16 cellular contexts compared by ENCODE assay signal in genomic region chr2:189008555-189009312, GRCh38. TPM values are rescaled to one million over a fixed set of nuclear protein-coding genes. Genes with fewer than 3 reads are reported as not detected.
A peak's percentile ranks its signal among the peaks of the same experiment; 100 is the strongest.
DNase-seq lines count a peak whose midpoint lies in the region; ATAC-seq, FAIRE-seq and TF ChIP-seq lines count a peak whose summit lies in the region.
"Had no signal": no experiment of that assay in that cellular context is flagged by ENCODE, and none has a peak within 500 bp of the region (broad histone marks: within the 10 kb centered on the region; RNA-seq: fewer than 3 reads in every experiment).

No MANE protein-coding gene starts in this region.

- H3K4me1 Mint-ChIP-seq in activated CD4-positive, alpha-beta T cell treated with anti-CD3 and anti-CD28 coated beads for 36 hours: no peaks in the 10 kb centered on the region
- H3K4me1 Mint-ChIP-seq: CD4-positive, CD25-positive, alpha-beta regulatory T cell had no signal

- no peak overlapping the region for H3K27ac Mint-ChIP-seq in activated CD4-positive, alpha-beta T cell treated with anti-CD3 and anti-CD28 coated beads for 36 hours
- H3K27ac Mint-ChIP-seq: CD4-positive, CD25-positive, alpha-beta regulatory T cell had no signal

- H3K4me3 Mint-ChIP-seq in activated CD4-positive, alpha-beta T cell treated with anti-CD3 and anti-CD28 coated beads for 36 hours: no peak overlapping the region
- H3K4me3 Mint-ChIP-seq: CD4-positive, CD25-positive, alpha-beta regulatory T cell had no signal

- H4K20me1 ChIP-seq in HepG2 (ENCODE audit: insufficient read depth, low read length) (no peaks in the 10 kb centered on the region), K562 (replicated peaks; ENCODE audit: control insufficient read depth, insufficient read depth, low read length) (no peaks in the 10 kb centered on the region)

- H3K36me3 ChIP-seq in HepG2 (replicated peaks in 1 of 2; ENCODE audit: control insufficient read depth in 1 of 2, insufficient read depth in 2 of 2, low read length in 2 of 2): no peaks in the 10 kb centered on the region
- no peaks in the 10 kb centered on the region for H3K36me3 ChIP-seq in right lobe of liver
- no peaks in the 10 kb centered on the region for H3K36me3 ChIP-seq in K562 (ENCODE audit: control insufficient read depth, insufficient read depth, low read length)
- H3K36me3 ChIP-seq in muscle layer of colon (ENCODE audit: insufficient read depth, low read length): peaks cover 61% of the 10 kb centered on the region
- no peaks in the 10 kb centered on the region for H3K36me3 ChIP-seq in BE2C

- DNase-seq in HepG2 (ENCODE audit: low spot score) (no peak), right lobe of liver (no peak), K562 (ENCODE audit: extremely low read depth in 1 of 4, low spot score in 3 of 4) (no peak), SW480 (ENCODE audit: low spot score) (no peak), BE2C (no peak), 8988T (no peak)
- DNase-seq in activated CD4-positive, alpha-beta T cell treated with anti-CD3 and anti-CD28 coated beads for 36 hours: no peak
- DNase-seq: CD4-positive, CD25-positive, alpha-beta regulatory T cell; DMS79 treated with DMSO at 0.1 percent for 48 hours; NCI-H1436; SIG-M5 had no signal

- CTCF ChIA-PET in HepG2 (lab: Yijun Ruan, JAX; ENCODE audit: low intra/inter-chr PET ratio, low total read pairs) (no interaction called here), K562 (lab: Yijun Ruan, JAX; ENCODE audit: low intra/inter-chr PET ratio) (no interaction called here)
- CTCF ChIA-PET in activated CD4-positive, alpha-beta T cell treated with anti-CD3 and anti-CD28 coated beads for 36 hours (lab: Charles Lee): no interaction called here

- TF ChIP-seq POLR2A in HepG2 (IDR thresholded peaks at IDR 0.05; ENCODE audit: insufficient read depth in 1 of 2, low read depth in 2 of 2, low read length in 2 of 2) (no peak), right lobe of liver (IDR thresholded peaks at IDR 0.05) (no peak), K562 (conservative IDR thresholded peaks at IDR 0.05) (no peak)

- H3K79me2 ChIP-seq in HepG2 (ENCODE audit: insufficient read depth, low read length) (no peaks in the 10 kb centered on the region), K562 (ENCODE audit: control insufficient read depth, insufficient read depth, low read length) (no peaks in the 10 kb centered on the region)

- no peak for FAIRE-seq in HepG2 (lab: Jason Lieb, UNC)
- FAIRE-seq in K562 (lab: Jason Lieb, UNC): no peak
- FAIRE-seq: D721Med, GM12891 had no signal

- in situ Hi-C loops in HepG2 (cut with HindIII; ENCODE audit: extremely low pct_ligation_motif_present, low pct_unique_long_range_greater_than_20kb): no loop called here
- in situ Hi-C loops in K562 (cut with MboI): no loop called here

- 31% methylated on average over 10 of the region's 10 CpGs for WGBS in HepG2 (ENCODE audit: low lambda C conversion rate)
- 73% methylated on average over 10 of the region's 10 CpGs for WGBS in right lobe of liver (ENCODE audit: insufficient coverage, low coverage, low lambda C conversion rate, missing lambda C conversion rate)
- 11% methylated on average over 10 of the region's 10 CpGs for WGBS in K562 (ENCODE audit: insufficient coverage, low coverage, missing lambda C conversion rate)

- BruUV-seq in HepG2 (replicated peaks; lab: Mats Ljungman, UMichigan) (no TSS peak), K562 (replicated peaks; lab: Mats Ljungman, UMichigan) (no TSS peak)

- no peaks in the 10 kb centered on the region for H3K36me3 Mint-ChIP-seq in activated CD4-positive, alpha-beta T cell treated with anti-CD3 and anti-CD28 coated beads for 36 hours (ENCODE audit: low read depth)
- H3K36me3 Mint-ChIP-seq: CD4-positive, CD25-positive, alpha-beta regulatory T cell had no signal

- POLR2A ChIA-PET in HepG2 (lab: Yijun Ruan, JAX) (no interaction called here), K562 (lab: Yijun Ruan, JAX) (no interaction called here)
- POLR2A ChIA-PET in activated CD4-positive, alpha-beta T cell treated with anti-CD3 and anti-CD28 coated beads for 36 hours (lab: Charles Lee): no interaction called here

- H3K9me3 Mint-ChIP-seq in activated CD4-positive, alpha-beta T cell treated with anti-CD3 and anti-CD28 coated beads for 36 hours (ENCODE audit: low read depth): no peaks in the 10 kb centered on the region
- H3K9me3 Mint-ChIP-seq: CD4-positive, CD25-positive, alpha-beta regulatory T cell had no signal

- H3K4me3 ChIP-seq in HepG2 (replicated peaks in 1 of 3; ENCODE audit: insufficient read depth in 1 of 3, low read depth in 2 of 3, low read length in 3 of 3) (no peak overlapping the region), right lobe of liver (no peak overlapping the region), K562 (no peak overlapping the region), muscle layer of colon (ENCODE audit: low read depth in 1 of 2, low read length in 2 of 2) (no peak overlapping the region), BE2C (ENCODE audit: low read depth, low read length) (no peak overlapping the region)

- H3K27me3 ChIP-seq in HepG2 (ENCODE audit: control insufficient read depth in 1 of 2, insufficient read depth in 2 of 2, low read length in 2 of 2) (no peaks in the 10 kb centered on the region), right lobe of liver (no peaks in the 10 kb centered on the region), K562 (ENCODE audit: control insufficient read depth in 2 of 2, insufficient read depth in 2 of 2, low read length in 2 of 2) (no peaks in the 10 kb centered on the region), muscle layer of colon (ENCODE audit: control insufficient read depth in 1 of 2, insufficient read depth in 2 of 2, low read length in 2 of 2) (no peaks in the 10 kb centered on the region), BE2C (no peaks in the 10 kb centered on the region)

- TF ChIP-seq RAD21 in HepG2 (CRISPR knock-in tag; IDR thresholded peaks at IDR 0.05) (no peak), K562 (CRISPR knock-in tag; conservative IDR thresholded peaks at IDR 0.05 in 1 of 2, IDR thresholded peaks at IDR 0.05 in 1 of 2) (no peak)

- no peak overlapping the region for H3K4me2 ChIP-seq in HepG2 (ENCODE audit: low read depth, low read length)
- no peak overlapping the region for H3K4me2 ChIP-seq in K562 (ENCODE audit: insufficient read depth, low read length)

- H3K9me3 ChIP-seq in HepG2 (ENCODE audit: low read length) (no peaks in the 10 kb centered on the region), right lobe of liver (no peaks in the 10 kb centered on the region), K562 (replicated peaks; ENCODE audit: control insufficient read depth, insufficient read depth, low read depth, low read length) (no peaks in the 10 kb centered on the region), muscle layer of colon (ENCODE audit: low read length) (no peaks in the 10 kb centered on the region), BE2C (no peaks in the 10 kb centered on the region)

- TF ChIP-seq EP300 in HepG2 (IDR thresholded peaks at IDR 0.05; ENCODE audit: low read depth in 2 of 2, low read length in 2 of 2) (no peak), HepG2 (CRISPR knock-in tag; IDR thresholded peaks at IDR 0.05; ENCODE audit: borderline replicate concordance) (no peak), K562 (IDR thresholded peaks at IDR 0.05; ENCODE audit: low read length) (no peak)

- H3K27me3 Mint-ChIP-seq in activated CD4-positive, alpha-beta T cell treated with anti-CD3 and anti-CD28 coated beads for 36 hours: peaks cover 1% of the 10 kb centered on the region
- H3K27me3 Mint-ChIP-seq: CD4-positive, CD25-positive, alpha-beta regulatory T cell had no signal

- H2AFZ ChIP-seq in HepG2 (ENCODE audit: low read length) (no peak overlapping the region), K562 (ENCODE audit: low read depth, low read length) (no peak overlapping the region)

- intact Hi-C loops in HepG2 (cut with micrococcal nuclease; ENCODE audit: unreplicated experiment) (no loop called here), right lobe of liver (cut with DNase I) (no loop called here), K562 (cut with micrococcal nuclease) (no loop called here)
- intact Hi-C loops in activated CD4-positive, alpha-beta T cell treated with anti-CD3 and anti-CD28 coated beads for 36 hours (cut with DNase I, micrococcal nuclease): no loop called here

- TF ChIP-seq CTCF in HepG2 (CRISPR knock-in tag; IDR thresholded peaks at IDR 0.05) (no peak), right lobe of liver (IDR thresholded peaks at IDR 0.05) (no peak), K562 (IDR thresholded peaks at IDR 0.05 in 2 of 3, conservative IDR thresholded peaks at IDR 0.05 in 1 of 3; ENCODE audit: insufficient read depth in 2 of 3, low read depth in 1 of 3, low read length in 3 of 3) (no peak), BE2C (IDR thresholded peaks at IDR 0.05; ENCODE audit: low read depth, low read length) (no peak)

- H3K9me1 ChIP-seq in K562 (ENCODE audit: control insufficient read depth, insufficient read depth, low read length): no peaks in the 10 kb centered on the region

- ATAC-seq in HepG2: no peak
- no peak for ATAC-seq in right lobe of liver
- ATAC-seq in K562: no peak
- ATAC-seq in activated CD4-positive, alpha-beta T cell treated with anti-CD3 and anti-CD28 coated beads for 36 hours: no peak
- ATAC-seq: HCT116 had no signal

- H3K27ac ChIP-seq in HepG2 (ENCODE audit: extremely low read length, insufficient read depth, low read length): no peak overlapping the region
- H3K27ac ChIP-seq in right lobe of liver: no peak overlapping the region
- no peak overlapping the region for H3K27ac ChIP-seq in K562 (ENCODE audit: extremely low read depth, low read depth, low read length)
- H3K27ac ChIP-seq in muscle layer of colon (ENCODE audit: low read depth, low read length): peak overlapping the region; percentile 9

- H3K4me1 ChIP-seq in HepG2 (ENCODE audit: insufficient read depth, low read length): no peaks in the 10 kb centered on the region
- no peaks in the 10 kb centered on the region for H3K4me1 ChIP-seq in right lobe of liver
- no peaks in the 10 kb centered on the region for H3K4me1 ChIP-seq in K562 (replicated peaks in 1 of 2; ENCODE audit: control insufficient read depth in 2 of 2, insufficient read depth in 2 of 2, low read length in 2 of 2)
- H3K4me1 ChIP-seq in muscle layer of colon (ENCODE audit: insufficient read depth, low read length): no peaks in the 10 kb centered on the region
- H3K4me1 ChIP-seq in BE2C: no peaks in the 10 kb centered on the region

- H3K9ac ChIP-seq in HepG2 (ENCODE audit: insufficient read depth, low read depth, low read length) (no peak overlapping the region), K562 (ENCODE audit: insufficient read depth in 1 of 2, low read depth in 2 of 2, low read length in 2 of 2) (no peak overlapping the region), muscle layer of colon (ENCODE audit: low read length) (no peak overlapping the region)

RNA-seq across cellular contexts. Expression of gene COL3A1, which starts 34.6 kb away (rescaled TPM):
- total RNA-seq in HepG2 (2016; rRNA removed; fragmentation: Illumina TruSeq; extraction: Trizol): 0.03 and 0.04 TPM in 2 replicates
- not detected in 2 replicates for total RNA-seq in HepG2 (2016; cell fraction: cytosol; rRNA removed; fragmentation: Illumina TruSeq; extraction: Trizol; ENCODE audit: low read depth)
- total RNA-seq in HepG2 (2016; cell fraction: insoluble cytoplasmic fraction; rRNA removed; fragmentation: Illumina TruSeq; extraction: Trizol): 0.04 and 0.07 TPM in 2 replicates
- total RNA-seq in HepG2 (2016; cell fraction: membrane; rRNA removed; fragmentation: Illumina TruSeq; extraction: Trizol): not detected in 2 replicates
- not detected in 2 replicates for total RNA-seq in HepG2 (2016; cell fraction: nucleus; rRNA removed; fragmentation: Illumina TruSeq; extraction: Trizol)
- 0.01 TPM in 1 of 2 replicates, not detected in the other for polyA plus RNA-seq in HepG2 (2011; rRNA removed)
- not detected in 2 replicates for polyA plus RNA-seq in HepG2 (2011; cell fraction: cytosol; rRNA removed)
- polyA plus RNA-seq in HepG2 (2011; cell fraction: nucleus; rRNA removed): 0.07 and 0.08 TPM in 2 replicates
- polyA plus RNA-seq in HepG2 (2012): not detected in 2 replicates
- polyA plus RNA-seq in HepG2 (2016; cell fraction: cytosol; fragmentation: Illumina TruSeq; extraction: Trizol; ENCODE audit: low read depth): not detected in 2 replicates
- not detected in 2 replicates for polyA plus RNA-seq in HepG2 (2016; cell fraction: insoluble cytoplasmic fraction; fragmentation: Illumina TruSeq; extraction: Trizol; ENCODE audit: low read depth)
- not detected in 2 replicates for polyA plus RNA-seq in HepG2 (2016; cell fraction: membrane; fragmentation: Illumina TruSeq; extraction: Trizol; ENCODE audit: low read depth)
- polyA plus RNA-seq in HepG2 (2016; cell fraction: nucleus; fragmentation: Illumina TruSeq; extraction: Trizol; ENCODE audit: insufficient read depth, low read depth): 0.11 TPM in 1 of 2 replicates, not detected in the other
- polyA minus RNA-seq in HepG2 (2011; rRNA and poly(A)+ RNA removed; ENCODE audit: low replicate concordance): 0.02 TPM in 1 of 2 replicates, not detected in the other
- not detected in 2 replicates for polyA minus RNA-seq in HepG2 (2011; cell fraction: cytosol; rRNA and poly(A)+ RNA removed)
- polyA minus RNA-seq in HepG2 (2011; cell fraction: nucleus; rRNA and poly(A)+ RNA removed): not detected in 2 replicates
- total RNA-seq in right lobe of liver: 10 to 100 TPM; 13.8 to 97.0 (median 60.9) TPM
- 0.07 TPM in 1 of 2 replicates, not detected in the other for total RNA-seq in K562 (2011; cell fraction: chromatin; rRNA removed; ENCODE audit: low replicate concordance)
- under 0.01 TPM in 2 replicates for total RNA-seq in K562 (2011; cell fraction: nucleolus; rRNA removed)
- 0.29 TPM in 1 of 2 replicates, not detected in the other for total RNA-seq in K562 (2011; cell fraction: nucleoplasm; rRNA removed)
- total RNA-seq in K562 (2014; rRNA removed): 0.14 TPM in 1 of 2 replicates, not detected in the other
- total RNA-seq in K562 (2014; rRNA removed; fragmentation: Illumina TruSeq; extraction: Trizol): 0.06 and 0.07 TPM in 2 replicates
- total RNA-seq in K562 (2015; rRNA removed; fragmentation: Illumina TruSeq; extraction: Trizol): 0.07 and 0.53 TPM in 2 replicates
- 0.67 and 0.71 TPM in 2 replicates for total RNA-seq in K562 (2021)
- polyA plus RNA-seq in K562 (2011; rRNA removed): not detected in 2 replicates
- 0.03 TPM in 1 of 2 replicates, not detected in the other for polyA plus RNA-seq in K562 (2011; cell fraction: cytosol; rRNA removed)
- 0.13 TPM in 1 of 2 replicates, not detected in the other for polyA plus RNA-seq in K562 (2011; cell fraction: nucleus; rRNA removed)
- polyA plus RNA-seq in K562 (2012): 0.08 and 0.18 TPM in 2 replicates
- polyA plus RNA-seq in K562 (2014; fragmentation: Illumina TruSeq; extraction: Trizol): 0.01 and 0.03 TPM in 2 replicates
- under 1 TPM in 1 of 2 experiments, not detected in 1; 0.03 TPM for polyA plus RNA-seq in K562 (2014; fragmentation: Nextera tagmentation; extraction: Ambion mirVana)
- 0.08 and 0.11 TPM in 2 replicates for polyA plus RNA-seq in K562 (2014; rRNA removed)
- not detected in 2 replicates for polyA minus RNA-seq in K562 (2011; rRNA and poly(A)+ RNA removed)
- not detected in 2 replicates for polyA minus RNA-seq in K562 (2011; cell fraction: cytosol; rRNA and poly(A)+ RNA removed)
- polyA minus RNA-seq in K562 (2011; cell fraction: nucleus; rRNA and poly(A)+ RNA removed): not detected in 2 replicates
- total RNA-seq in activated CD4-positive, alpha-beta T cell treated with anti-CD3 and anti-CD28 coated beads for 36 hours: under 1 TPM; 0.05 to 0.12 TPM
- polyA plus RNA-seq in BE2C (2012; ENCODE audit: insufficient read depth, insufficient read length, low read depth): 3.4 TPM
- total RNA-seq: CD4-positive, CD25-positive, alpha-beta regulatory T cell; HT1080 had no signal
- polyA plus RNA-seq: CD4-positive, CD25-positive, alpha-beta regulatory T cell had no signal

Comparison
In these comparisons a context has a peak if more than half of its experiments do, and no peak if none do; other contexts are left out.
1. RNA of gene COL3A1, which starts 34.6 kb away (total RNA-seq): 13.8 to 97.0 TPM in right lobe of liver; under 0.01 to 0.71 TPM in K562, 0.05 to 0.12 TPM in activated CD4-positive, alpha-beta T cell treated with anti-CD3 and anti-CD28 coated beads for 36 hours and 0.03 to 0.07 TPM in HepG2; every median in the first group is over 4 times any median in the second.
2. Of the 241 proteins assayed by ChIP-seq in both HepG2 and K562: peak only in HepG2: RAD51; only in K562: TFE3; in both: none; in neither: 238; mixed calls (peak in some experiments, not most) for 1.